ENCODE assay signal across 8 cellular contexts in genomic region chr17:76072149-76072858, GRCh38. TPM values are rescaled to one million over a fixed set of nuclear protein-coding genes. Genes with fewer than 3 reads are reported as not detected.
DNase-seq lines count a peak whose midpoint lies in the region; ATAC-seq and TF ChIP-seq lines count a peak whose summit lies in the region.

Gene SRP68, minus strand, starts transcription at chr17:76072517. Its CDS starts 26 bp downstream, at chr17:76072491.

- peak; percentile 91 for TF ChIP-seq POLR2A in GM19193 (IDR thresholded peaks at IDR 0.05; ENCODE audit: extremely low read depth, insufficient read depth, insufficient read length)

- peak; percentile 76 for ATAC-seq in HG03439 (IDR thresholded peaks at IDR 0.05; ENCODE audit: unreplicated experiment)

- peak within 1 kb of the TSS; percentile 97 for H3K4me3 Mint-ChIP-seq in activated CD4-positive, alpha-beta T cell treated with anti-CD3 and anti-CD28 coated beads, Interleukin-2, amount 10 ng/mL, durations not matched to agents 7 days and 5 days

- H3K4me3 ChIP-seq in coronary artery = peak within 1 kb of the TSS; percentile 82

- H3K27ac Mint-ChIP-seq in activated CD4-positive, alpha-beta T cell treated with anti-CD3 and anti-CD28 coated beads, Interleukin-2, amount 10 ng/mL, durations not matched to agents 7 days and 5 days = peak within 1 kb of the TSS; percentile 91

- DNase-seq in AG20443 (ENCODE audit: low spot score) (peak; percentile 99), NCI-H524 treated with DMSO at 0.1 percent for 48 hours (lab: John Stamatoyannopoulos, UW) (peak; percentile 92), coronary artery (ENCODE audit: low spot score) (peak; percentile 94), left kidney (ENCODE audit: low read depth, low spot score) (peak; percentile 98)
- DNase-seq in activated CD4-positive, alpha-beta T cell treated with anti-CD3 and anti-CD28 coated beads, Interleukin-2, amount 10 ng/mL, durations not matched to agents 7 days and 5 days = peak; percentile 87
- peak; percentile 84 for DNase-seq in stimulated activated CD4-positive, alpha-beta T cell treated with anti-CD3 and anti-CD28 coated beads, Interleukin-1b, Interleukin-23, amount 100 ng/mL, for 48 hours

- H3K27me3 Mint-ChIP-seq in activated CD4-positive, alpha-beta T cell treated with anti-CD3 and anti-CD28 coated beads, Interleukin-2, amount 10 ng/mL, durations not matched to agents 7 days and 5 days = peaks cover 32% of the 10 kb centered on the region

- H3K27ac ChIP-seq in coronary artery = peak within 1 kb of the TSS; percentile 56 to 63

- H3K36me3 Mint-ChIP-seq in activated CD4-positive, alpha-beta T cell treated with anti-CD3 and anti-CD28 coated beads, Interleukin-2, amount 10 ng/mL, durations not matched to agents 7 days and 5 days (ENCODE audit: low read depth) = peaks cover 23% of the 10 kb centered on the region

- no peaks in the 10 kb centered on the region for H3K9me3 Mint-ChIP-seq in activated CD4-positive, alpha-beta T cell treated with anti-CD3 and anti-CD28 coated beads, Interleukin-2, amount 10 ng/mL, durations not matched to agents 7 days and 5 days

- POLR2A ChIA-PET in activated CD4-positive, alpha-beta T cell treated with anti-CD3 and anti-CD28 coated beads, Interleukin-2, amount 10 ng/mL, durations not matched to agents 7 days and 5 days (lab: Charles Lee) = interaction anchor here (1.0 kb wide), 1 partner anchor 9 kb away, joined by 3 read pairs; no protein-coding TSS in a partner anchor

- CTCF ChIA-PET in activated CD4-positive, alpha-beta T cell treated with anti-CD3 and anti-CD28 coated beads, Interleukin-2, amount 10 ng/mL, durations not matched to agents 7 days and 5 days (lab: Charles Lee) = interaction anchor here (0.8 to 1.6 kb wide), 4 partner anchors 12 to 370 kb away, joined by 3 to 5 read pairs (median 4); no protein-coding TSS in a partner anchor

- H3K4me1 Mint-ChIP-seq in activated CD4-positive, alpha-beta T cell treated with anti-CD3 and anti-CD28 coated beads, Interleukin-2, amount 10 ng/mL, durations not matched to agents 7 days and 5 days = peaks cover 52% of the 10 kb centered on the region

- no peak for TF ChIP-seq CTCF in coronary artery (IDR thresholded peaks at IDR 0.05)

RNA-seq across cellular contexts. Expression of gene SRP68, which starts in this region (rescaled TPM):
- 10 to 100 TPM; 91.3 to 96.0 TPM for total RNA-seq in activated CD4-positive, alpha-beta T cell treated with anti-CD3 and anti-CD28 coated beads, Interleukin-2, amount 10 ng/mL, durations not matched to agents 7 days and 5 days

Comparison
In these comparisons a context has a peak if more than half of its experiments do, and no peak if none do; other contexts are left out.
1. Peak in every context shown above with its lines: DNase-seq, ATAC-seq, H3K4me3 ChIP-seq and H3K27ac ChIP-seq.